In the genomic region with DNA sequence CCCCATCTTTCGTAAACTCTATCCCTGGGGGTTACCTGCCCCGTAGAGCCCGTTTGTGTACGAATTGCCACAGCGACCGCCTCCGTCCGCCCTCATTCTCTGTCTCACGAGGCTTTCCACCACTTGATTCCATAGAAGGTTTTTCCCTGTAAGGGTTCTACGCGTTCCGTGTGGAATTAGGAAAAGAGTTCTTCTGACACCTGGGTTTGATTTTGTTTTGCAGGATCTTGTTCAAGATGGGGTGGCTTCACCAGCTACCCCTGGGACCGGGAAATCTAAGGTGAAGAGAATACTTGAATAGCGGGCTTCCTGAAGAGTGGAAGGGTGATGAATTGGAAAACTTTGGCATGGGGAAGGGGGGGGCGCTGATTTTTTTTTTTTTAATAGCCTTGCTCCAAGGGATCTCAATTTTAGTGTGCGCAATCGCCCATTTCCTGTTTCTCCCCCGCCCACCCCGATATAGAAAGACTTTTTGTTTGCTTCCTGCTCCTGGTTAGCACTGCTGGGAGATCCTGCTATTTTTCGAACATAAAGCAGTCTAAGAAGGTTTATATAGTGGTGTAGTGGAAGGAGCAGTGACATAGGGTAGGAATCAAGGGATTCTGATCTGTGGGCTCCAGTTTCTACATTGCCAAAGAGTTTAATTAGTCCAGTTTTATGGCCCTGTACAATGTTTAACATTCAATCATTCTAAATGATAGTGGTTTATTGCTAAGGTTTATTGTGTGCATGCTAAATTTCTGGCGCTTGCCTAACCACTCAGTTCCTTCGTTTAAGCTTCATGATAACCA, we compare ENCODE assay signal across 8 cellular contexts. TPM values are rescaled to one million over a fixed set of nuclear protein-coding genes. Genes with fewer than 3 reads are reported as not detected.
DNase-seq lines count a peak whose midpoint lies in the region; ATAC-seq and TF ChIP-seq lines count a peak whose summit lies in the region.

No MANE protein-coding gene starts in this region.

- peaks cover 10% of the 10 kb centered on the region for H3F3A ChIP-seq in neural progenitor cell (ENCODE audit: low read depth)

- H3K9me3 ChIP-seq in cardiac muscle cell (ENCODE audit: low read depth) (no peaks in the 10 kb centered on the region), neural progenitor cell (ENCODE audit: low read depth) (no peaks in the 10 kb centered on the region)

- DNase-seq in cardiac muscle cell (ENCODE audit: low read depth in 1 of 2, low spot score in 1 of 2), result peak; percentile 14 to 47
- no peak for DNase-seq in cardiac septum (ENCODE audit: low spot score)
- peak; percentile 44 for DNase-seq in NCI-H2196 treated with DMSO at 0.1 percent for 48 hours (lab: John Stamatoyannopoulos, UW; ENCODE audit: unreplicated experiment)
- peak; percentile 61 for DNase-seq in activated CD8-positive, alpha-beta T cell treated with anti-CD3 and anti-CD28 coated beads for 36 hours
- DNase-seq in fibroblast of pulmonary artery (ENCODE audit: low read depth), result peak; percentile 45
- no peak for DNase-seq in neural progenitor cell (ENCODE audit: low spot score)
- no peak for DNase-seq in mucosa of gallbladder (ENCODE audit: low spot score)

- H3K79me2 ChIP-seq in neural progenitor cell (ENCODE audit: low read depth), result peaks cover 27% of the 10 kb centered on the region

- CTCF ChIA-PET in activated CD8-positive, alpha-beta T cell treated with anti-CD3 and anti-CD28 coated beads for 36 hours (lab: Charles Lee), result interaction anchor here (0.7 to 1.7 kb wide), 3 partner anchors 24 to 187 kb away, joined by 3 to 8 read pairs (median 4); no protein-coding TSS in a partner anchor

- H3K36me3 ChIP-seq in cardiac muscle cell (peaks cover 24% of the 10 kb centered on the region), neural progenitor cell (peaks cover 6% of the 10 kb centered on the region)

- H3K9me3 Mint-ChIP-seq in activated CD8-positive, alpha-beta T cell treated with anti-CD3 and anti-CD28 coated beads for 36 hours, result no peaks in the 10 kb centered on the region
- no peaks in the 10 kb centered on the region for H3K9me3 Mint-ChIP-seq in neural progenitor cell

- H3K4me2 ChIP-seq in neural progenitor cell, result peak overlapping the region; percentile 83

- peak overlapping the region; percentile 71 for H2AFZ ChIP-seq in neural progenitor cell (replicated peaks)

- TF ChIP-seq CTCF in cardiac muscle cell (IDR thresholded peaks at IDR 0.05; ENCODE audit: low read depth, low read length) (no peak), fibroblast of pulmonary artery (IDR thresholded peaks at IDR 0.05; ENCODE audit: low read length, missing control alignments) (no peak), neural progenitor cell (IDR thresholded peaks at IDR 0.05) (no peak)
- TF ChIP-seq CTCF in activated CD8-positive, alpha-beta T cell treated with anti-CD3 and anti-CD28 coated beads for 36 hours (IDR thresholded peaks at IDR 0.05), result no peak

- peak overlapping the region; percentile 93 for H3K27ac Mint-ChIP-seq in activated CD8-positive, alpha-beta T cell treated with anti-CD3 and anti-CD28 coated beads for 36 hours
- peak overlapping the region; percentile 74 for H3K27ac Mint-ChIP-seq in neural progenitor cell

- H3K4me1 ChIP-seq in cardiac muscle cell (ENCODE audit: low read depth) (peaks cover 6% of the 10 kb centered on the region), neural progenitor cell (peaks cover 15% of the 10 kb centered on the region)

- ATAC-seq in HG02759 (IDR thresholded peaks at IDR 0.05; ENCODE audit: unreplicated experiment), result peak; percentile 40
- ATAC-seq in activated CD8-positive, alpha-beta T cell treated with anti-CD3 and anti-CD28 coated beads for 36 hours, result peak; percentile 40

- no peaks in the 10 kb centered on the region for H4K20me1 ChIP-seq in neural progenitor cell (ENCODE audit: low read depth)

- H3K4me3 Mint-ChIP-seq in activated CD8-positive, alpha-beta T cell treated with anti-CD3 and anti-CD28 coated beads for 36 hours, result peak overlapping the region; percentile 92
- H3K4me3 Mint-ChIP-seq in neural progenitor cell, result peak overlapping the region; percentile 97

- H3K27ac ChIP-seq in cardiac muscle cell, result peak overlapping the region; percentile 81
- H3K27ac ChIP-seq in neural progenitor cell, result no peak overlapping the region

- no peaks in the 10 kb centered on the region for H3K27me3 Mint-ChIP-seq in activated CD8-positive, alpha-beta T cell treated with anti-CD3 and anti-CD28 coated beads for 36 hours
- H3K27me3 Mint-ChIP-seq in neural progenitor cell (ENCODE audit: insufficient read depth, low read depth), result peaks cover 8% of the 10 kb centered on the region

- H3K36me3 Mint-ChIP-seq in activated CD8-positive, alpha-beta T cell treated with anti-CD3 and anti-CD28 coated beads for 36 hours (ENCODE audit: low read depth), result peaks cover 25% of the 10 kb centered on the region
- H3K36me3 Mint-ChIP-seq in neural progenitor cell, result peaks cover 15% of the 10 kb centered on the region

- H3K4me1 Mint-ChIP-seq in activated CD8-positive, alpha-beta T cell treated with anti-CD3 and anti-CD28 coated beads for 36 hours (ENCODE audit: low read depth), result peaks cover 33% of the 10 kb centered on the region
- H3K4me1 Mint-ChIP-seq in neural progenitor cell, result peaks cover 10% of the 10 kb centered on the region

- H3K4me3 ChIP-seq in cardiac muscle cell, result peak overlapping the region; percentile 63
- H3K4me3 ChIP-seq in fibroblast of pulmonary artery (replicated peaks; ENCODE audit: low read depth, low read length), result peak overlapping the region; percentile 81
- peak overlapping the region; percentile 82 for H3K4me3 ChIP-seq in neural progenitor cell

- no peaks in the 10 kb centered on the region for H3K27me3 ChIP-seq in cardiac muscle cell
- no peaks in the 10 kb centered on the region for H3K27me3 ChIP-seq in neural progenitor cell

- POLR2A ChIA-PET in activated CD8-positive, alpha-beta T cell treated with anti-CD3 and anti-CD28 coated beads for 36 hours (lab: Charles Lee), result interaction anchor here (1.0 to 1.5 kb wide), 5 partner anchors 11 to 84 kb away, joined by 3 to 6 read pairs (median 4); a partner anchor contains a TSS

- H3K9ac ChIP-seq in neural progenitor cell, result peak overlapping the region; percentile 84

- intact Hi-C loops in cardiac septum (cut with DNase I), result loop anchor here (5.0 kb wide), 1 partner anchor 128 kb away; no protein-coding TSS in a partner anchor
- intact Hi-C loops in activated CD8-positive, alpha-beta T cell treated with anti-CD3 and anti-CD28 coated beads for 36 hours (cut with micrococcal nuclease), result no loop called here

RNA-seq across cellular contexts. Expression of a gene that starts 0.6 kb away (rescaled TPM):
- total RNA-seq in cardiac muscle cell, result 6.6 and 16.1 TPM in 2 replicates
- polyA plus RNA-seq in cardiac muscle cell, result 25.1 and 46.5 TPM in 2 replicates
- total RNA-seq in cardiac septum, result 22.0 TPM
- total RNA-seq in activated CD8-positive, alpha-beta T cell treated with anti-CD3 and anti-CD28 coated beads for 36 hours, result 10 to 100 TPM; 39.0 to 44.1 TPM
- 29.1 and 75.9 TPM in 2 replicates for total RNA-seq in neural progenitor cell (ENCODE audit: low replicate concordance)
- total RNA-seq in mucosa of gallbladder, result 85.7 TPM

Comparison
In these comparisons a context has a peak if more than half of its experiments do, and no peak if none do; other contexts are left out.
1. DNase-seq: peak in cardiac muscle cell (2 of 2), NCI-H2196 treated with DMSO at 0.1 percent for 48 hours (single experiment), activated CD8-positive, alpha-beta T cell treated with anti-CD3 and anti-CD28 coated beads for 36 hours (single experiment) and fibroblast of pulmonary artery (single experiment); none in cardiac septum (single experiment), neural progenitor cell (single experiment) and mucosa of gallbladder (single experiment).
2. Peak in every context shown above with its lines, with median percentiles within 50 percentile points of each other: H3K4me3 ChIP-seq.